ENCODE assay signal across 9 cellular contexts in the genomic region with DNA sequence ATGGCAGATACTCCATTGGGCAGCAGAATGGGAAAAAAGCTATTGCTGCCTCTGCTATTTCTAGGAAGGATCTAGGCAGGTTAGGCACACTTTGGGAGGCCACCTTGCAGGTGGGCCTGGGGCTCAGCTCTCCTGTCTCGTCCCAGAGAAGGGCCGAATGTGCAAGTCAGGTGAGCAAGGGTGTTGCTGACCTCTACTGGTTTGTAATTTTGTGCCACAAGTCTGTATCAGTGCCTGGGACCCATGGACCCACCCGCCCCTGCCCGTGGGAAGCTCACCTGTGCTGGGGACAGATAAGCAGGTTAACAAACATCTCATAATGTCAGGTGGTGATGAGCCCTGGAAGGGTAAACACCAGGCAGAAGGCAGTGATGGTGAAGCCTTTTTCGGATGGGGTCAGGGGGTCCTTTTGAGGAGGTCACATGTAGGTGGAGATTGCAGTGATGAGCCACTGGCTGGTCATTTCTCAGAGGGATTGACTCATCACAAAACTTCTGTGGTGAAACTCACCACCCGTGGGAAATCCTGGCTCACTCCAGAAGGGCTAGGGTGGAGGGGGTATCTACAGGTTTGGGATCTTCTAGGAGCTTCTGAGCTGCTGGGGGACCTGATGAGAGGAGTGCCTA.
A peak's percentile ranks its signal among the peaks of the same experiment; 100 is the strongest.
DNase-seq lines count a peak whose midpoint lies in the region; ATAC-seq and TF ChIP-seq lines count a peak whose summit lies in the region.
"Had no signal": no experiment of that assay in that cellular context is flagged by ENCODE, and none has a peak within 500 bp of the region (broad histone marks: within the 10 kb centered on the region; RNA-seq: fewer than 3 reads in every experiment).

No MANE protein-coding gene starts in this region.

- H3K79me2 ChIP-seq in osteoblast (ENCODE audit: insufficient read depth, low read length): no peaks in the 10 kb centered on the region

- ATAC-seq in HG02798 (IDR thresholded peaks at IDR 0.05; ENCODE audit: poor library complexity, unreplicated experiment): peak; percentile 37
- ATAC-seq in activated naive CD4-positive, alpha-beta T cell treated with anti-CD3 and anti-CD28 coated beads, Interleukin-2, amount 50 U/mL, for 72 hours: peak; percentile 34 to 73

- no peak for TF ChIP-seq CTCF in osteoblast (IDR thresholded peaks at IDR 0.05; ENCODE audit: extremely low read depth, low read depth, low read length)

- H3K9me3 Mint-ChIP-seq in activated naive CD4-positive, alpha-beta T cell treated with anti-CD3 and anti-CD28 coated beads, Interleukin-2, amount 50 U/mL, for 72 hours: peaks cover 12 to 13% of the 10 kb centered on the region in 2 donors

- no peak overlapping the region for H3K4me3 ChIP-seq in osteoblast (ENCODE audit: insufficient read depth, low read length)

- H3K9me3 ChIP-seq in osteoblast (ENCODE audit: low read depth, low read length): no peaks in the 10 kb centered on the region

- peaks cover 22% of the 10 kb centered on the region for H3K4me1 ChIP-seq in osteoblast (ENCODE audit: insufficient read depth, low read length)

- H2AFZ ChIP-seq in osteoblast (ENCODE audit: low read length): peak overlapping the region; percentile 49

- peak overlapping the region; percentile 79 for H3K27ac ChIP-seq in osteoblast (ENCODE audit: low read depth, low read length)
- H3K27ac ChIP-seq: C4-2B had no signal

- peak; percentile 27 for DNase-seq in NCI-H2171 treated with DMSO at 0.1 percent for 48 hours (lab: John Stamatoyannopoulos, UW)
- no peak for DNase-seq in NCI-H2171 (lab: John Stamatoyannopoulos, UW)
- no peak for DNase-seq in activated naive CD4-positive, alpha-beta T cell treated with anti-CD3 and anti-CD28 coated beads, Interleukin-2, amount 50 U/mL, for 72 hours (ENCODE audit: low spot score in 2 of 2)
- peak; percentile 97 for DNase-seq in osteoblast (ENCODE audit: insufficient read length, low spot score, missing footprints)
- no peak for DNase-seq in NCI-H345 treated with DMSO at 0.1 percent for 48 hours (lab: John Stamatoyannopoulos, UW; ENCODE audit: unreplicated experiment)
- no peak for DNase-seq in HuH-7.5 (ENCODE audit: low spot score)
- DNase-seq in SW 1271 (lab: John Stamatoyannopoulos, UW): no peak

- H3K36me3 ChIP-seq in osteoblast (ENCODE audit: insufficient read depth, low read length): no peaks in the 10 kb centered on the region

- H3K4me2 ChIP-seq in osteoblast (ENCODE audit: insufficient read depth, low read length): peak overlapping the region; percentile 51

- H3K27ac Mint-ChIP-seq in activated naive CD4-positive, alpha-beta T cell treated with anti-CD3 and anti-CD28 coated beads, Interleukin-2, amount 50 U/mL, for 72 hours: peak overlapping the region in 1 of 2 donors; percentile 63

- peaks cover 7% of the 10 kb centered on the region for H3K27me3 ChIP-seq in osteoblast (ENCODE audit: insufficient read depth, low read length)

- H4K20me1 ChIP-seq in osteoblast (ENCODE audit: insufficient read depth, low read length): no peaks in the 10 kb centered on the region

- H3K36me3 Mint-ChIP-seq in activated naive CD4-positive, alpha-beta T cell treated with anti-CD3 and anti-CD28 coated beads, Interleukin-2, amount 50 U/mL, for 72 hours: peaks cover 21 to 28% of the 10 kb centered on the region in 2 donors

Comparison
In these comparisons a context has a peak if more than half of its experiments do, and no peak if none do; other contexts are left out.
1. DNase-seq: peak in NCI-H2171 treated with DMSO at 0.1 percent for 48 hours (single experiment) and osteoblast (single experiment); none in NCI-H2171 (single experiment), activated naive CD4-positive, alpha-beta T cell treated with anti-CD3 and anti-CD28 coated beads, Interleukin-2, amount 50 U/mL, for 72 hours (0 of 2), NCI-H345 treated with DMSO at 0.1 percent for 48 hours (single experiment), HuH-7.5 (single experiment) and SW 1271 (0 of 2).